ENCODE assay signal across 8 cellular contexts in genomic region chr16:30379165-30379783, GRCh38. TPM values are rescaled to one million over a fixed set of nuclear protein-coding genes. Genes with fewer than 3 reads are reported as not detected.
DNase-seq lines count a peak whose midpoint lies in the region; ATAC-seq and TF ChIP-seq lines count a peak whose summit lies in the region.

No MANE protein-coding gene starts in this region.

- H3K36me3 Mint-ChIP-seq in nephron progenitor cell (ENCODE audit: low read depth): peaks cover 5% of the 10 kb centered on the region

- H3K4me2 ChIP-seq in BLaER1 (peak overlapping the region; percentile 100), Loucy (ENCODE audit: low read depth, low read length, poor library complexity, severe bottlenecking) (peak overlapping the region; percentile 88)

- H3K79me2 ChIP-seq in Loucy (ENCODE audit: insufficient read depth, low read length): peaks cover 46% of the 10 kb centered on the region

- H3K27me3 ChIP-seq in BLaER1: no peaks in the 10 kb centered on the region
- H3K27me3 ChIP-seq in Loucy (ENCODE audit: insufficient read depth, low read length, poor library complexity, severe bottlenecking): no peaks in the 10 kb centered on the region
- no peaks in the 10 kb centered on the region for H3K27me3 ChIP-seq in ectodermal cell (ENCODE audit: control insufficient read depth, insufficient read depth, low read length, poor library complexity, severe bottlenecking)

- no peaks in the 10 kb centered on the region for H3K9me3 Mint-ChIP-seq in nephron progenitor cell

- H3K27ac ChIP-seq in BLaER1 (peak overlapping the region; percentile 87), ectodermal cell (ENCODE audit: insufficient read depth, low read depth, low read length, poor library complexity, severe bottlenecking) (peak overlapping the region; percentile 66)

- H3K4me3 ChIP-seq in BLaER1: peak overlapping the region; percentile 75
- peak overlapping the region; percentile 97 for H3K4me3 ChIP-seq in Loucy (ENCODE audit: low read length, poor library complexity, severe bottlenecking)
- H3K4me3 ChIP-seq in ectodermal cell (ENCODE audit: insufficient read depth, low read depth, low read length): peak overlapping the region; percentile 82

- peak overlapping the region; percentile 86 for H3K4me3 Mint-ChIP-seq in nephron progenitor cell

- H3K36me3 ChIP-seq in BLaER1 (no peaks in the 10 kb centered on the region), Loucy (ENCODE audit: insufficient read depth, low read length) (no peaks in the 10 kb centered on the region), ectodermal cell (ENCODE audit: control insufficient read depth, insufficient read depth, low read length) (no peaks in the 10 kb centered on the region)

- H3K9me3 ChIP-seq in BLaER1: no peaks in the 10 kb centered on the region
- no peaks in the 10 kb centered on the region for H3K9me3 ChIP-seq in Loucy (ENCODE audit: insufficient read depth, low read depth, low read length)
- no peaks in the 10 kb centered on the region for H3K9me3 ChIP-seq in ectodermal cell (ENCODE audit: control insufficient read depth, low read length)

- H3K27ac Mint-ChIP-seq in nephron progenitor cell: peak overlapping the region; percentile 98

- 17 to 19% methylated on average over 26 of the region's 26 CpGs for WGBS in ectodermal cell, 2 experiments

- no peak for DNase-seq in nephron progenitor cell
- no peak for DNase-seq in AG08395 (ENCODE audit: low spot score)
- DNase-seq in GOT3 (lab: John Stamatoyannopoulos, UW): no peak
- DNase-seq in HuH-7 (ENCODE audit: low spot score): no peak

- H4K20me1 ChIP-seq in BLaER1 (no peaks in the 10 kb centered on the region), Loucy (ENCODE audit: insufficient read depth, low read length, poor library complexity, severe bottlenecking) (peaks cover 13% of the 10 kb centered on the region)

- H3K9me2 ChIP-seq in Loucy (replicated peaks; ENCODE audit: low read depth, low read length): no peaks in the 10 kb centered on the region

- H3K27me3 Mint-ChIP-seq in nephron progenitor cell (ENCODE audit: low read depth, poor library complexity): peaks cover 4% of the 10 kb centered on the region

- TF ChIP-seq CTCF in Loucy (conservative IDR thresholded peaks at IDR 0.05; ENCODE audit: low read length) (no peak), nephron progenitor cell (IDR thresholded peaks at IDR 0.05) (no peak)

- no peak for ATAC-seq in GM21526 (IDR thresholded peaks at IDR 0.05; ENCODE audit: low FRiP score, unreplicated experiment)

- H3K9ac ChIP-seq in BLaER1: peak overlapping the region; percentile 84
- peak overlapping the region; percentile 90 for H3K9ac ChIP-seq in Loucy (ENCODE audit: low read depth, low read length, poor library complexity, severe bottlenecking)

- H3K4me1 Mint-ChIP-seq in nephron progenitor cell: peaks cover 78% of the 10 kb centered on the region

- H3K4me1 ChIP-seq in BLaER1 (peaks cover 71% of the 10 kb centered on the region), Loucy (ENCODE audit: insufficient read depth, low read length, poor library complexity, severe bottlenecking) (peaks cover 61% of the 10 kb centered on the region), ectodermal cell (ENCODE audit: control insufficient read depth, insufficient read depth, low read length) (peaks cover 17% of the 10 kb centered on the region)

- no peak overlapping the region for H2AFZ ChIP-seq in Loucy (ENCODE audit: low read length)

- peaks cover 16% of the 10 kb centered on the region for H3F3A ChIP-seq in Loucy (ENCODE audit: low read depth)

RNA-seq across cellular contexts. Expression of gene SEPTIN1, which starts 3.1 kb away (rescaled TPM):
- polyA plus RNA-seq in ectodermal cell (2013, experiment 1 of 4): 3.1 TPM
- 2.3 TPM for polyA plus RNA-seq in ectodermal cell (2013, experiment 2 of 4)
- polyA plus RNA-seq in ectodermal cell (2013, experiment 3 of 4): 3.8 TPM
- polyA plus RNA-seq in ectodermal cell (2013, experiment 4 of 4): 4.1 TPM

RNA-seq across cellular contexts. Expression of gene MYL11, which starts 4.7 kb away (rescaled TPM):
- polyA plus RNA-seq in ectodermal cell (2013, experiment 1 of 4): 3.6 TPM
- polyA plus RNA-seq in ectodermal cell (2013, experiment 2 of 4): 2.8 TPM
- 0.75 TPM for polyA plus RNA-seq in ectodermal cell (2013, experiment 3 of 4)
- polyA plus RNA-seq in ectodermal cell (2013, experiment 4 of 4): 1.5 TPM

RNA-seq across cellular contexts. Expression of gene TBC1D10B, which starts 9.0 kb away (rescaled TPM):
- 30.9 TPM for polyA plus RNA-seq in ectodermal cell (2013, experiment 1 of 4)
- 31.5 TPM for polyA plus RNA-seq in ectodermal cell (2013, experiment 2 of 4)
- polyA plus RNA-seq in ectodermal cell (2013, experiment 3 of 4): 26.0 TPM
- 27.4 TPM for polyA plus RNA-seq in ectodermal cell (2013, experiment 4 of 4)

RNA-seq across cellular contexts. Expression of gene ZNF48, which starts 15.9 kb away (rescaled TPM):
- 45.3 TPM for polyA plus RNA-seq in ectodermal cell (2013, experiment 1 of 4)
- polyA plus RNA-seq in ectodermal cell (2013, experiment 2 of 4): 53.1 TPM
- polyA plus RNA-seq in ectodermal cell (2013, experiment 3 of 4): 34.0 TPM
- 39.1 TPM for polyA plus RNA-seq in ectodermal cell (2013, experiment 4 of 4)

RNA-seq across cellular contexts. Expression of gene CD2BP2, which starts 24.2 kb away (rescaled TPM):
- 60.2 TPM for polyA plus RNA-seq in ectodermal cell (2013, experiment 1 of 4)
- polyA plus RNA-seq in ectodermal cell (2013, experiment 2 of 4): 64.8 TPM
- 36.5 TPM for polyA plus RNA-seq in ectodermal cell (2013, experiment 3 of 4)
- 40.4 TPM for polyA plus RNA-seq in ectodermal cell (2013, experiment 4 of 4)
